In the genomic region with DNA sequence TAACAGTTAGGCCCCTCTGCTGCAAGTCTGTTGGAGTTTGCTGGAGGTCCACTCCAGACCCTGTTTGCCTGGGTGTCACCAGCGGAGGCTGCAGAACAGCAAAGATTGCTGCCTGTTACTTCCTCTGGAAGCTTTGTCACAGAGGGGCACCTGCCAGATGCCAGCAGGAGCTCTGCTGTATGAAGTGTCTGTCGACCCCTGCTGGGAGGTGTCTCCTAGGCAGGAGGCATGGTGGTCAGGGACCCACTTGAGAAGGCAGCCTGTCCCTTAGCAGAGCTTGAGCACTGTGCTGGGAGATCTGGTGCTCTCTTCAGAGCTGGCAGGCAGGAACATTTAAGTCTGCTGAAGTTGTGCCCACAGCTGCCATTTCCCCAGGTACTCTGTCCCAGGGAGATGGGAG, we compare ENCODE assay signal across 15 cellular contexts. TPM values are rescaled to one million over a fixed set of nuclear protein-coding genes. Genes with fewer than 3 reads are reported as not detected.
DNase-seq lines count a peak whose midpoint lies in the region; ATAC-seq and TF ChIP-seq lines count a peak whose summit lies in the region.
"Not testable (repeated sequence)": the region's sequence is repeated elsewhere in the genome, so short reads cannot be mapped to it uniquely, and the experiment has no call there.
"Had no signal": no experiment of that assay in that cellular context is flagged by ENCODE, and none has a peak within 500 bp of the region (broad histone marks: within the 10 kb centered on the region; RNA-seq: fewer than 3 reads in every experiment).

No MANE protein-coding gene starts in this region.

- peaks cover 20 to 42% (median 39%) of the 10 kb centered on the region in 11 experiments for H3K9me3 ChIP-seq in BLaER1 treated with 17β-estradiol and CSF1 and Interleukin-3, amounts not matched to agents 10 nM and 100 nM (replicated peaks in 1 of 11)
- not testable (repeated sequence) for H3K9me3 ChIP-seq in DOHH2 (ENCODE audit: control insufficient read depth, insufficient read depth, low read length)
- H3K9me3 ChIP-seq in KOPT-K1 (ENCODE audit: insufficient read depth, low read length, poor library complexity, severe bottlenecking) (peaks cover 25% of the 10 kb centered on the region), OCI-LY7 (ENCODE audit: low read length) (peaks cover 22% of the 10 kb centered on the region; the same call in 1 of the 2 replicates)

- peak overlapping the region in 7 of 11 experiments; percentile 20 to 98 (median 50); a peak in 14 of 22 replicates for H3K27ac ChIP-seq in BLaER1 treated with 17β-estradiol and CSF1 and Interleukin-3, amounts not matched to agents 10 nM and 100 nM
- H3K27ac ChIP-seq in DOHH2 (ENCODE audit: low read depth, low read length); OCI-LY7 (ENCODE audit: low read depth, low read length, poor library complexity, severe bottlenecking): not testable (repeated sequence)
- peak overlapping the region; percentile 89 for H3K27ac ChIP-seq in KOPT-K1 (ENCODE audit: low read depth, low read length, poor library complexity, severe bottlenecking)

- H3K4me3 ChIP-seq in BLaER1 treated with 17β-estradiol and CSF1 and Interleukin-3, amounts not matched to agents 10 nM and 100 nM, result peak overlapping the region in 5 of 10 experiments; percentile 2 to 44 (median 18); a peak in 5 of 20 replicates
- H3K4me3 ChIP-seq in DOHH2 (ENCODE audit: low read length); OCI-LY7 (ENCODE audit: low read depth, low read length, poor library complexity, severe bottlenecking): not testable (repeated sequence)

- H3K4me1 Mint-ChIP-seq in naive B cell, result peaks cover 25 to 58% (median 38%) of the 10 kb centered on the region in 3 donors
- peaks cover 45 to 66% of the 10 kb centered on the region in 2 donors for H3K4me1 Mint-ChIP-seq in stimulated activated naive B cell treated with anti-CD40 and anti-IgM and Interleukin-4, amounts not matched to agents 10 μg/mL and 1 μg/mL and 100 μg/mL, for 72 hours

- not testable (repeated sequence) for H3K9ac ChIP-seq in BLaER1 treated with 17β-estradiol and CSF1 and Interleukin-3, amounts not matched to agents 10 nM and 100 nM

- H3F3A ChIP-seq in DOHH2 (ENCODE audit: control insufficient read depth, insufficient read depth), result peaks cover 34% of the 10 kb centered on the region

- peaks cover 0 to 21% (median 16%) of the 10 kb centered on the region in 7 donors for H3K9me3 Mint-ChIP-seq in naive B cell
- H3K9me3 Mint-ChIP-seq in stimulated activated naive B cell treated with anti-CD40 and anti-IgM and Interleukin-4, amounts not matched to agents 10 μg/mL and 1 μg/mL and 100 μg/mL, for 72 hours, result peaks cover 9 to 14% of the 10 kb centered on the region in 2 donors

- not testable (repeated sequence) for H2AFZ ChIP-seq in OCI-LY7 (ENCODE audit: low read length)

- not testable (repeated sequence) for H3K36me3 ChIP-seq in BLaER1 treated with 17β-estradiol and CSF1 and Interleukin-3, amounts not matched to agents 10 nM and 100 nM; DOHH2 (ENCODE audit: control insufficient read depth, low read length); KOPT-K1 (ENCODE audit: insufficient read depth, low read length); OCI-LY7 (ENCODE audit: insufficient read depth, low read length)

- peaks cover 0 to 13% of the 10 kb centered on the region in 2 donors for H3K36me3 Mint-ChIP-seq in naive B cell
- H3K36me3 Mint-ChIP-seq in stimulated activated naive B cell treated with anti-CD40 and anti-IgM and Interleukin-4, amounts not matched to agents 10 μg/mL and 1 μg/mL and 100 μg/mL, for 72 hours, result peaks cover 17 to 24% of the 10 kb centered on the region in 2 donors

- peak overlapping the region; percentile 26 to 98 (median 78); a peak in 21 of 22 replicates for H3K4me2 ChIP-seq in BLaER1 treated with 17β-estradiol and CSF1 and Interleukin-3, amounts not matched to agents 10 nM and 100 nM
- not testable (repeated sequence) for H3K4me2 ChIP-seq in DOHH2 (ENCODE audit: low read length); OCI-LY7 (ENCODE audit: low read length)

- POLR2A ChIA-PET in OCI-LY7 (lab: Charles Lee), result interaction anchor here (0.7 to 1.2 kb wide), 2 partner anchors 8 to 23 kb away, joined by 3 to 4 read pairs; no protein-coding TSS in a partner anchor

- CTCF ChIA-PET in OCI-LY7 (lab: Charles Lee; ENCODE audit: unreplicated experiment), result not testable (repeated sequence)

- H3K4me3 Mint-ChIP-seq in naive B cell, result peak overlapping the region in 6 of 8 donors; percentile 2 to 65 (median 22)
- peak overlapping the region; percentile 37 to 51 for H3K4me3 Mint-ChIP-seq in stimulated activated naive B cell treated with anti-CD40 and anti-IgM and Interleukin-4, amounts not matched to agents 10 μg/mL and 1 μg/mL and 100 μg/mL, for 72 hours

- peaks cover 48 to 56% (median 53%) of the 10 kb centered on the region in 10 experiments for H3K4me1 ChIP-seq in BLaER1 treated with 17β-estradiol and CSF1 and Interleukin-3, amounts not matched to agents 10 nM and 100 nM
- H3K4me1 ChIP-seq in DOHH2 (ENCODE audit: control insufficient read depth, low read length) (peaks cover 53% of the 10 kb centered on the region), OCI-LY7 (ENCODE audit: insufficient read depth, low read length, poor library complexity, severe bottlenecking) (peaks cover 45% of the 10 kb centered on the region)

- not testable (repeated sequence) for H4K20me1 ChIP-seq in BLaER1 treated with 17β-estradiol and CSF1 and Interleukin-3, amounts not matched to agents 10 nM and 100 nM; DOHH2 (ENCODE audit: control insufficient read depth, insufficient read depth, low read depth, low read length); OCI-LY7 (ENCODE audit: insufficient read depth, low read length)

- ATAC-seq in naive B cell (ENCODE audit: low read depth in 2 of 2); stimulated activated naive B cell treated with anti-CD40 and anti-IgM and Interleukin-4, amounts not matched to agents 10 μg/mL and 1 μg/mL and 100 μg/mL, for 72 hours (replicated peaks): not testable (repeated sequence)

- not testable (repeated sequence) for H3K9me2 ChIP-seq in DOHH2 (replicated peaks; ENCODE audit: control insufficient read depth, low read length); OCI-LY7 (ENCODE audit: insufficient read depth, low read length)

- H3K79me2 ChIP-seq in DOHH2 (ENCODE audit: control insufficient read depth, low read length); OCI-LY7 (ENCODE audit: insufficient read depth, low read depth, low read length): not testable (repeated sequence)

- TF ChIP-seq CTCF in DOHH2 (IDR thresholded peaks at IDR 0.05; ENCODE audit: low read depth, low read length, poor library complexity, severe bottlenecking) (peak; percentile 11), OCI-LY7 (conservative IDR thresholded peaks at IDR 0.05; ENCODE audit: low read length) (peak; percentile 29; the same call in 1 of the 2 replicates)

- H3K27me3 Mint-ChIP-seq in naive B cell; stimulated activated naive B cell treated with anti-CD40 and anti-IgM and Interleukin-4, amounts not matched to agents 10 μg/mL and 1 μg/mL and 100 μg/mL, for 72 hours: not testable (repeated sequence)

- DNase-seq in NCI-H82 (lab: John Stamatoyannopoulos, UW), result peak; percentile 1
- DNase-seq in OCI-LY7 (ENCODE audit: low spot score); naive B cell; stimulated activated naive B cell treated with anti-CD40 and anti-IgM and Interleukin-4, amounts not matched to agents 10 μg/mL and 1 μg/mL and 100 μg/mL, for 72 hours: not testable (repeated sequence)

- H3K27ac Mint-ChIP-seq in naive B cell, result peak overlapping the region in 5 of 6 donors; percentile 40 to 83 (median 75)
- peak overlapping the region; percentile 39 for H3K27ac Mint-ChIP-seq in stimulated activated naive B cell treated with anti-CD40 and anti-IgM and Interleukin-4, amounts not matched to agents 10 μg/mL and 1 μg/mL and 100 μg/mL, for 72 hours

- BruUV-seq in OCI-LY7 (replicated peaks; lab: Mats Ljungman, UMichigan), result not testable (repeated sequence)

- intact Hi-C loops in OCI-LY7 (cut with micrococcal nuclease; ENCODE audit: unreplicated experiment), result not testable (repeated sequence)

- not testable (repeated sequence) for H3K27me3 ChIP-seq in BLaER1 treated with 17β-estradiol and CSF1 and Interleukin-3, amounts not matched to agents 10 nM and 100 nM; DOHH2 (ENCODE audit: control insufficient read depth, low read length)

RNA-seq across cellular contexts. Expression of gene CD1C, which starts 7.3 kb away (rescaled TPM):
- total RNA-seq in OCI-LY7 (2014; rRNA removed; shearing (Covaris generic)), result 2.6 and 3.2 TPM in 2 replicates
- 16.0 and 28.7 TPM in 2 replicates for total RNA-seq in OCI-LY7 (2022)
- 100 to 1,000 TPM in 5 of 6 donors, 10 to 100 TPM in 1; 58.4 to 396 (median 159) TPM for polyA plus RNA-seq in naive B cell (ENCODE audit: low read depth in 6 of 6)
- total RNA-seq: A172; A673; Caco-2; CD4-positive, CD25-positive, alpha-beta regulatory T cell; CD8-positive, alpha-beta T cell; Daoy; G401; HFFc6 had no signal

RNA-seq across cellular contexts. Expression of gene CD1A, which starts 28.2 kb away (rescaled TPM):
- total RNA-seq in OCI-LY7 (2014; rRNA removed; shearing (Covaris generic)), result not detected in 2 replicates
- 0.40 and 0.57 TPM in 2 replicates for total RNA-seq in OCI-LY7 (2022)
- 10 to 100 TPM; 11.0 to 56.8 (median 17.5) TPM for polyA plus RNA-seq in naive B cell (ENCODE audit: low read depth in 6 of 6)
- total RNA-seq: A172; A673; Caco-2; CD4-positive, CD25-positive, alpha-beta regulatory T cell; CD8-positive, alpha-beta T cell; Daoy; G401; HFFc6 had no signal
- polyA plus RNA-seq: CD4-positive, CD25-positive, alpha-beta regulatory T cell had no signal

RNA-seq across cellular contexts. Expression of gene CD1B, which starts 48.9 kb away (rescaled TPM):
- total RNA-seq in OCI-LY7 (2014; rRNA removed; shearing (Covaris generic)), result not detected in 2 replicates
- total RNA-seq in OCI-LY7 (2022), result not detected in 2 replicates
- polyA plus RNA-seq in naive B cell (ENCODE audit: low read depth in 6 of 6), result not detected
- total RNA-seq: A172; A673; Caco-2; CD4-positive, CD25-positive, alpha-beta regulatory T cell; CD8-positive, alpha-beta T cell; Daoy; G401; HFFc6 had no signal
- polyA plus RNA-seq: CD4-positive, CD25-positive, alpha-beta regulatory T cell had no signal
